23 cellular contexts compared by ENCODE assay signal in genomic region chr7:58087536-58088190, GRCh38.
"Had no signal": no experiment of that assay in that cellular context is flagged by ENCODE, and none has a peak within 500 bp of the region (broad histone marks: within the 10 kb centered on the region; RNA-seq: fewer than 3 reads in every experiment).

No MANE protein-coding gene starts in this region.

- H3K36me3 ChIP-seq: ascending aorta, MG63 had no signal

- DNase-seq: activated CD4-positive, alpha-beta T cell treated with anti-CD3 and anti-CD28 coated beads, Interleukin-2, amount 50 U/mL, for 4 hours; activated CD4-positive, CD25-positive, alpha-beta regulatory T cell treated with anti-CD3 and anti-CD28 coated beads, Interleukin-2, amount 50 U/mL, for 72 hours; activated CD8-positive, alpha-beta memory T cell treated with anti-CD3 and anti-CD28 coated beads, Interleukin-2, amount 50 U/mL, for 48 hours; activated CD8-positive, alpha-beta T cell treated with anti-CD3 and anti-CD28 coated beads, Interleukin-2, amount 10 ng/mL, durations not matched to agents 7 days and 5 days; activated effector memory CD4-positive, alpha-beta T cell treated with Interleukin-2 at 50 U/mL for 16 hours; activated naive CD4-positive, alpha-beta T cell; activated T-cell treated with anti-CD3 and anti-CD28 coated beads, Interleukin-2, amount 50 U/mL, for 24 hours; MG63; MV-4-11; NCI-H1092 treated with DMSO at 0.1 percent for 48 hours; NCI-H1436; NCI-H187; NCI-H2081; NCI-H524; PC-3; T-helper 17 cell; T-helper 9 cell had no signal

- H3K4me3 ChIP-seq: ascending aorta, body of pancreas, MG63, SK-N-MC had no signal

- H3K9me3 ChIP-seq: MG63 had no signal

- H3K27me3 ChIP-seq: ascending aorta, body of pancreas, MG63 had no signal

- FAIRE-seq: bronchial epithelial cell, RCC 7860 had no signal

- H3K4me1 ChIP-seq: ascending aorta, body of pancreas had no signal

- H3K27ac ChIP-seq: ascending aorta, body of pancreas, SK-N-MC had no signal

- ATAC-seq: activated CD8-positive, alpha-beta T cell treated with anti-CD3 and anti-CD28 coated beads, Interleukin-2, amount 10 ng/mL, durations not matched to agents 7 days and 5 days; body of pancreas; PC-3; T-helper 17 cell; WTC11 had no signal
